Comparison of ENCODE assay signal across 27 cellular contexts in genomic region chr1:164857439-164857838, GRCh38.
DNase-seq lines count a peak whose midpoint lies in the region; ATAC-seq and TF ChIP-seq lines count a peak whose summit lies in the region.
"Had no signal": no experiment of that assay in that cellular context is flagged by ENCODE, and none has a peak within 500 bp of the region (broad histone marks: within the 10 kb centered on the region; RNA-seq: fewer than 3 reads in every experiment).

No MANE protein-coding gene starts in this region.

- H3K27me3 Mint-ChIP-seq in Caco-2 (ENCODE audit: insufficient read depth, unreplicated experiment): no peaks in the 10 kb centered on the region
- H3K27me3 Mint-ChIP-seq: IgD-negative memory B cell had no signal

- no peaks in the 10 kb centered on the region for H3F3A ChIP-seq in MM.1S (ENCODE audit: insufficient read depth, low read length)

- DNase-seq in cardiac muscle cell (ENCODE audit: low read depth in 1 of 2, low spot score in 1 of 2) (no peak), right atrium auricular region (ENCODE audit: low spot score) (no peak), Caco-2 (peak in 1 of 2 experiments; percentile 35), right cardiac atrium (no peak), trophoblast cell (no peak), tibial nerve (ENCODE audit: low spot score in 2 of 2) (no peak), SKM-1 treated with dmso at 0.1 percent for 144 hours (lab: John Stamatoyannopoulos, UW; ENCODE audit: unreplicated experiment) (no peak), MM.1S (no peak)
- DNase-seq: ACHN; BE2C; Calu3; CD8-positive, alpha-beta memory T cell; DMS153; NCI-H1092; NCI-H1417 treated with DMSO at 0.1 percent for 48 hours; NCI-H1694 treated with DMSO at 0.1 percent for 48 hours; NCI-H2081; NCI-H2227 treated with DMSO at 0.1 percent for 48 hours; NCI-H526 treated with DMSO at 0.1 percent for 48 hours; PC-9; SHP77 had no signal

- H2AK5ac ChIP-seq in trophoblast cell (ENCODE audit: low read length): no peak overlapping the region

- H4K8ac ChIP-seq in trophoblast cell (ENCODE audit: low read depth, low read length): no peak overlapping the region

- peak overlapping the region; percentile 80 for H3K14ac ChIP-seq in trophoblast cell (ENCODE audit: low read length)

- H3K36me3 ChIP-seq in cardiac muscle cell (no peaks in the 10 kb centered on the region), right atrium auricular region (no peaks in the 10 kb centered on the region), Caco-2 (ENCODE audit: control insufficient read depth, insufficient read depth, low read length) (no peaks in the 10 kb centered on the region), trophoblast cell (ENCODE audit: control insufficient read depth in 1 of 2, insufficient read depth in 2 of 2, low read length in 2 of 2) (no peaks in the 10 kb centered on the region), tibial nerve (no peaks in the 10 kb centered on the region), MM.1S (replicated peaks; ENCODE audit: insufficient read depth, low read length) (no peaks in the 10 kb centered on the region)
- H3K36me3 ChIP-seq: BE2C had no signal

- H2BK5ac ChIP-seq in trophoblast cell (ENCODE audit: low read depth, low read length, poor library complexity): no peak overlapping the region

- no peak overlapping the region for H3K9ac ChIP-seq in trophoblast cell (ENCODE audit: low read length)
- H3K9ac ChIP-seq in MM.1S (ENCODE audit: low read length): no peak overlapping the region
- H3K9ac ChIP-seq: KMS-11 had no signal

- H2BK12ac ChIP-seq in trophoblast cell (ENCODE audit: low read length): peak overlapping the region; percentile 74

- H4K91ac ChIP-seq in trophoblast cell (ENCODE audit: low read depth, low read length): peak overlapping the region; percentile 71

- peaks cover 22% of the 10 kb centered on the region for H3K4me1 Mint-ChIP-seq in Caco-2 (ENCODE audit: low read depth, unreplicated experiment)
- H3K4me1 Mint-ChIP-seq: CD14-positive monocyte; CD8-positive, alpha-beta memory T cell; IgD-negative memory B cell had no signal

- H3K4me2 ChIP-seq in trophoblast cell (ENCODE audit: low read length) (no peak overlapping the region), MM.1S (ENCODE audit: low read depth, low read length) (no peak overlapping the region)
- H3K4me2 ChIP-seq: KMS-11, PC-9 had no signal

- no peaks in the 10 kb centered on the region for H4K20me1 ChIP-seq in MM.1S (ENCODE audit: insufficient read depth, low read length)

- 84% methylated on average over 1 of the region's 1 CpG for whole genome bisulfite sequencing in right cardiac atrium
- WGBS in trophoblast cell (ENCODE audit: extremely low coverage, insufficient coverage, insufficient read length): no CpG with 5 or more reads among the region's 1 CpG
- WGBS in tibial nerve, 2 donors: 92 to 96% methylated on average over 1 of the region's 1 CpG

- H3K18ac ChIP-seq in trophoblast cell (ENCODE audit: low read length): no peak overlapping the region

- peaks cover 42% of the 10 kb centered on the region for H3K4me1 ChIP-seq in cardiac muscle cell (ENCODE audit: low read depth)
- H3K4me1 ChIP-seq in right atrium auricular region: peaks cover 0 to 30% of the 10 kb centered on the region in 2 donors
- H3K4me1 ChIP-seq in Caco-2: peaks cover 40% of the 10 kb centered on the region
- peaks cover 5% of the 10 kb centered on the region for H3K4me1 ChIP-seq in right cardiac atrium (ENCODE audit: control insufficient read depth, insufficient read depth, low read length)
- peaks cover 10 to 12% of the 10 kb centered on the region in 2 experiments for H3K4me1 ChIP-seq in trophoblast cell (ENCODE audit: control insufficient read depth in 1 of 2, insufficient read depth in 2 of 2, low read length in 2 of 2)
- peaks cover 0 to 5% (median 0%) of the 10 kb centered on the region in 4 donors for H3K4me1 ChIP-seq in tibial nerve
- no peaks in the 10 kb centered on the region for H3K4me1 ChIP-seq in MM.1S (ENCODE audit: low read length)
- H3K4me1 ChIP-seq: BE2C had no signal

- H2BK120ac ChIP-seq in trophoblast cell (ENCODE audit: insufficient read depth, low read length, poor library complexity): peak overlapping the region; percentile 4

- TF ChIP-seq POLR2A in tibial nerve (IDR thresholded peaks at IDR 0.05): no peak

- H3K4ac ChIP-seq in trophoblast cell (ENCODE audit: low read depth, low read length): no peak overlapping the region

- no peak overlapping the region for H3K4me3 Mint-ChIP-seq in Caco-2 (ENCODE audit: unreplicated experiment)
- H3K4me3 Mint-ChIP-seq: CD14-positive monocyte; CD8-positive, alpha-beta memory T cell; IgD-negative memory B cell had no signal

- H3K27ac Mint-ChIP-seq in Caco-2 (ENCODE audit: unreplicated experiment): peak overlapping the region; percentile 11
- H3K27ac Mint-ChIP-seq: CD14-positive monocyte; CD8-positive, alpha-beta memory T cell; IgD-negative memory B cell had no signal

- CTCF ChIA-PET in Caco-2 (lab: Charles Lee): no interaction called here

- ATAC-seq in right cardiac atrium: peak in 1 of 2 donors; percentile 77
- ATAC-seq: HCT116 had no signal

- POLR2A ChIA-PET in Caco-2 (lab: Charles Lee): interaction anchor here (0.6 kb wide), 1 partner anchor 68 kb away, joined by 3 read pairs; no protein-coding TSS in a partner anchor

- no peaks in the 10 kb centered on the region for H3K9me2 ChIP-seq in MM.1S (replicated peaks; ENCODE audit: insufficient read depth, low read length)

- no peaks in the 10 kb centered on the region for H3K27me3 ChIP-seq in cardiac muscle cell
- H3K27me3 ChIP-seq in right atrium auricular region: no peaks in the 10 kb centered on the region
- no peaks in the 10 kb centered on the region for H3K27me3 ChIP-seq in Caco-2 (replicated peaks; ENCODE audit: control insufficient read depth, insufficient read depth, low read length)
- H3K27me3 ChIP-seq in right cardiac atrium (ENCODE audit: control insufficient read depth, insufficient read depth): no peaks in the 10 kb centered on the region
- H3K27me3 ChIP-seq in trophoblast cell (ENCODE audit: insufficient read depth, low read length): no peaks in the 10 kb centered on the region
- H3K27me3 ChIP-seq in tibial nerve: no peaks in the 10 kb centered on the region
- H3K27me3 ChIP-seq in MM.1S (replicated peaks; ENCODE audit: insufficient read depth, low read length): no peaks in the 10 kb centered on the region
- H3K27me3 ChIP-seq: BE2C had no signal

- BruUV-seq in Caco-2 (replicated peaks; lab: Mats Ljungman, UMichigan): no TSS peak

- no peak for TF ChIP-seq CTCF in cardiac muscle cell (IDR thresholded peaks at IDR 0.05; ENCODE audit: low read depth, low read length)
- TF ChIP-seq CTCF in right atrium auricular region (IDR thresholded peaks at IDR 0.05): no peak
- no peak for TF ChIP-seq CTCF in Caco-2 (IDR thresholded peaks at IDR 0.05; ENCODE audit: insufficient read depth in 1 of 2, low read depth in 1 of 2, low read length in 1 of 2, severe bottlenecking in 1 of 2, unreplicated experiment in 1 of 2)
- no peak for TF ChIP-seq CTCF in tibial nerve (IDR thresholded peaks at IDR 0.05)
- TF ChIP-seq CTCF in MM.1S (IDR thresholded peaks at IDR 0.05; ENCODE audit: low read length): no peak

- H3K9me3 Mint-ChIP-seq in Caco-2 (ENCODE audit: unreplicated experiment): no peaks in the 10 kb centered on the region

- no peak overlapping the region for H3K23ac ChIP-seq in trophoblast cell (ENCODE audit: low read length)

- peaks cover 6% of the 10 kb centered on the region for H3K36me3 Mint-ChIP-seq in Caco-2 (ENCODE audit: insufficient read depth, unreplicated experiment)
- H3K36me3 Mint-ChIP-seq: CD14-positive monocyte; CD8-positive, alpha-beta memory T cell; IgD-negative memory B cell had no signal

- no peak overlapping the region for H2AFZ ChIP-seq in trophoblast cell (ENCODE audit: insufficient read depth, low read length, poor library complexity)
- no peak overlapping the region for H2AFZ ChIP-seq in MM.1S (ENCODE audit: low read length)
- H2AFZ ChIP-seq: PC-9 had no signal

- TF ChIP-seq EP300 in tibial nerve (IDR thresholded peaks at IDR 0.05): no peak

- H3K9me3 ChIP-seq in cardiac muscle cell (ENCODE audit: low read depth) (no peaks in the 10 kb centered on the region), right atrium auricular region (no peaks in the 10 kb centered on the region), Caco-2 (no peaks in the 10 kb centered on the region), right cardiac atrium (ENCODE audit: control insufficient read depth, low read length) (no peaks in the 10 kb centered on the region), trophoblast cell (ENCODE audit: insufficient read depth, low read depth, low read length) (no peaks in the 10 kb centered on the region), tibial nerve (no peaks in the 10 kb centered on the region), MM.1S (replicated peaks; ENCODE audit: insufficient read depth, low read length) (no peaks in the 10 kb centered on the region)
- H3K9me3 ChIP-seq: BE2C had no signal

- intact Hi-C loops in Caco-2 (cut with micrococcal nuclease; ENCODE audit: unreplicated experiment) (no loop called here), right cardiac atrium (cut with DNase I) (no loop called here)

- no peak overlapping the region for H3K4me3 ChIP-seq in cardiac muscle cell
- H3K4me3 ChIP-seq in right atrium auricular region: no peak overlapping the region
- no peak overlapping the region for H3K4me3 ChIP-seq in Caco-2 (ENCODE audit: low read depth, low read length)
- H3K4me3 ChIP-seq in right cardiac atrium (ENCODE audit: low read length): no peak overlapping the region
- no peak overlapping the region for H3K4me3 ChIP-seq in trophoblast cell (ENCODE audit: low read depth, low read length)
- H3K4me3 ChIP-seq in tibial nerve: no peak overlapping the region
- H3K4me3 ChIP-seq in MM.1S (ENCODE audit: low read length): no peak overlapping the region
- H3K4me3 ChIP-seq: PC-9 had no signal

- H4K12ac ChIP-seq in trophoblast cell (ENCODE audit: low read depth, low read length): no peak overlapping the region

- H3K79me2 ChIP-seq in trophoblast cell (ENCODE audit: control insufficient read depth, insufficient read depth, low read length, poor library complexity) (no peaks in the 10 kb centered on the region), MM.1S (ENCODE audit: low read length) (no peaks in the 10 kb centered on the region)

- H3K27ac ChIP-seq in cardiac muscle cell: peak overlapping the region; percentile 91
- H3K27ac ChIP-seq in right atrium auricular region: peak overlapping the region in 1 of 2 donors; percentile 31
- H3K27ac ChIP-seq in right cardiac atrium (ENCODE audit: low read length): peak overlapping the region; percentile 78
- no peak overlapping the region for H3K27ac ChIP-seq in trophoblast cell (ENCODE audit: low read depth, low read length)
- no peak overlapping the region for H3K27ac ChIP-seq in tibial nerve
- H3K27ac ChIP-seq in MM.1S (ENCODE audit: low read length): no peak overlapping the region
- H3K27ac ChIP-seq: 22Rv1, HL-60, KMS-11, PC-9 had no signal

- H3K79me1 ChIP-seq in trophoblast cell (ENCODE audit: low read length): peaks cover 7% of the 10 kb centered on the region

Comparison
In these comparisons a context has a peak if more than half of its experiments do, and no peak if none do; other contexts are left out.
1. H3K27ac ChIP-seq: peak in cardiac muscle cell (single experiment) and right cardiac atrium (single experiment); none in trophoblast cell (single experiment), tibial nerve (0 of 4) and MM.1S (single experiment).